ENCODE assay signal across 1 cellular context in the genomic region with DNA sequence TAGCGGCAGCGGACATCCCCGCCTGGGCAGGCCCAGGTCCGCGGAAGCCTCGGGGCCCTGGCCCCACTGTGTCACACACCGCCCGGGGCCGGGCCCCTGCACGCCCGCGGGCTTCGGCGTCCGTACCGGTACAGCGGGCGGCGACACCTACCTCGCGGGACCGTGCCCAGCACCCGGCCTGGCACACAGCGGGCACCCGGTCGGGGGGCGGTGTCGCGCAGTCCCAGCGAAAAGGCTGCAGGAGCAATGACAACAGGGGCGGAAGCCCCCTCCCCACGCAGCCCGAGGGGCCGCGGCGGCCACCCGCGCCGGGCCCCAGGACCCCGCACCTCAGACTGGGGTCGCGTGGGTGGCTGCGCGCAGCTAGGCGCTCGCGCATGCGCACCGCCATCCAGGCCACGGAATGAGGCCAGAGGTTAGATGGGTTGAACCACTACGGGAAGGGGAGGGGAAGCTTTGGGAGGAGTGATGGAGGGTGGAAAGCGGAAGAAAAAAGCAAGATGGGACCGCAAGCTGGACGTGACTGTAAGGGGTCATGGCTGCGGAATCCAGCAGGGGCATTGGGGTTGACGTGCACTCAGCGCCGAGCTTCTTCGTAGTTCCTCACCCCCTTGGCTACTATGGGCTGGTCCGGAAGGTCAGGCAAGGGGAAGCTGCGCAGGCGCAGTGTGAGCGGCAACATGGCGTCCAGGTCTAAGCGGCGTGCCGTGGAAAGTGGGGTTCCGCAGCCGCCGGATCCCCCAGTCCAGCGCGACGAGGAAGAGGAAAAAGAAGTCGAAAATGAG.
TF ChIP-seq lines count a peak whose summit lies in the region.

A gene (plus strand): TSS at position 669 of the 785 bp plus-strand sequence. CDS start 12 bp downstream, at position 681.
A gene (minus strand): TSS at position 381 of the 785 bp plus-strand sequence. CDS start 6,759 bp downstream, outside the sequence.

TF ChIP-seq in HEK293, 187 proteins besides CTCF, POLR2A, EP300 and RAD21 (continued from another document and continues in another):
- TF ChIP-seq, protein P1, sequence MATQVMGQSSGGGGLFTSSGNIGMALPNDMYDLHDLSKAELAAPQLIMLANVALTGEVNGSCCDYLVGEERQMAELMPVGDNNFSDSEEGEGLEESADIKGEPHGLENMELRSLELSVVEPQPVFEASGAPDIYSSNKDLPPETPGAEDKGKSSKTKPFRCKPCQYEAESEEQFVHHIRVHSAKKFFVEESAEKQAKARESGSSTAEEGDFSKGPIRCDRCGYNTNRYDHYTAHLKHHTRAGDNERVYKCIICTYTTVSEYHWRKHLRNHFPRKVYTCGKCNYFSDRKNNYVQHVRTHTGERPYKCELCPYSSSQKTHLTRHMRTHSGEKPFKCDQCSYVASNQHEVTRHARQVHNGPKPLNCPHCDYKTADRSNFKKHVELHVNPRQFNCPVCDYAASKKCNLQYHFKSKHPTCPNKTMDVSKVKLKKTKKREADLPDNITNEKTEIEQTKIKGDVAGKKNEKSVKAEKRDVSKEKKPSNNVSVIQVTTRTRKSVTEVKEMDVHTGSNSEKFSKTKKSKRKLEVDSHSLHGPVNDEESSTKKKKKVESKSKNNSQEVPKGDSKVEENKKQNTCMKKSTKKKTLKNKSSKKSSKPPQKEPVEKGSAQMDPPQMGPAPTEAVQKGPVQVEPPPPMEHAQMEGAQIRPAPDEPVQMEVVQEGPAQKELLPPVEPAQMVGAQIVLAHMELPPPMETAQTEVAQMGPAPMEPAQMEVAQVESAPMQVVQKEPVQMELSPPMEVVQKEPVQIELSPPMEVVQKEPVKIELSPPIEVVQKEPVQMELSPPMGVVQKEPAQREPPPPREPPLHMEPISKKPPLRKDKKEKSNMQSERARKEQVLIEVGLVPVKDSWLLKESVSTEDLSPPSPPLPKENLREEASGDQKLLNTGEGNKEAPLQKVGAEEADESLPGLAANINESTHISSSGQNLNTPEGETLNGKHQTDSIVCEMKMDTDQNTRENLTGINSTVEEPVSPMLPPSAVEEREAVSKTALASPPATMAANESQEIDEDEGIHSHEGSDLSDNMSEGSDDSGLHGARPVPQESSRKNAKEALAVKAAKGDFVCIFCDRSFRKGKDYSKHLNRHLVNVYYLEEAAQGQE (tag by site-specific recombination; IDR thresholded peaks at IDR 0.05) = no peak
- TF ChIP-seq FEZF1 (tag by site-specific recombination; IDR thresholded peaks at IDR 0.05) (no peak), ZNF146 (tag by site-specific recombination; IDR thresholded peaks at IDR 0.05) (0 out of 2 replicates have a peak, but pooled peaks have one; percentile 4), HOXD13 (CRISPR knock-in tag; IDR thresholded peaks at IDR 0.05; ENCODE audit: borderline replicate concordance) (no peak), RBAK (tag by site-specific recombination; IDR thresholded peaks at IDR 0.05) (no peak), ZNF514 (tag by site-specific recombination; IDR thresholded peaks at IDR 0.05) (no peak), ZNF791 (tag by site-specific recombination; IDR thresholded peaks at IDR 0.05) (no peak), ZNF292 (tag by site-specific recombination; IDR thresholded peaks at IDR 0.05; ENCODE audit: borderline replicate concordance, low read depth) (no peak), ZNF555 (tag by site-specific recombination; conservative IDR thresholded peaks at IDR 0.05) (no peak), SP7 (tag by site-specific recombination; IDR thresholded peaks at IDR 0.05) (peak; percentile 95), ZNF324 (tag by site-specific recombination; IDR thresholded peaks at IDR 0.05) (peak; percentile 95), SALL2 (tag by site-specific recombination; IDR thresholded peaks at IDR 0.05; ENCODE audit: borderline replicate concordance) (no peak), MEIS1 (CRISPR knock-in tag; IDR thresholded peaks at IDR 0.05; ENCODE audit: borderline replicate concordance) (no peak), ZNF112 (tag by site-specific recombination; IDR thresholded peaks at IDR 0.05) (no peak), GLI2 (tag by site-specific recombination; IDR thresholded peaks at IDR 0.05; ENCODE audit: borderline replicate concordance, low read depth) (no peak), ZNF701 (tag by site-specific recombination; IDR thresholded peaks at IDR 0.05) (no peak), ZNF184 (tag by site-specific recombination; IDR thresholded peaks at IDR 0.05) (no peak), SCRT2 (tag by site-specific recombination; IDR thresholded peaks at IDR 0.05) (no peak; the same call in 1 of the 2 replicates), ZNF350 (tag by site-specific recombination; IDR thresholded peaks at IDR 0.05) (no peak), ZNF560 (tag by site-specific recombination; IDR thresholded peaks at IDR 0.05; ENCODE audit: borderline replicate concordance) (no peak), ZIC2 (tag by site-specific recombination; IDR thresholded peaks at IDR 0.05) (peak; percentile 88), GLI4 (tag by site-specific recombination; IDR thresholded peaks at IDR 0.05) (no peak), ZNF423 (tag by site-specific recombination; IDR thresholded peaks at IDR 0.05) (no peak), ZNF24 (tag by site-specific recombination; IDR thresholded peaks at IDR 0.05) (peak; percentile 49; the same call in 1 of the 2 replicates), ZNF670 (tag by site-specific recombination; IDR thresholded peaks at IDR 0.05; ENCODE audit: low read depth) (no peak), KLF1 (tag by site-specific recombination; IDR thresholded peaks at IDR 0.05) (0 out of 2 replicates have a peak, but pooled peaks have one; percentile 42), ZNF311 (tag by site-specific recombination; IDR thresholded peaks at IDR 0.05; ENCODE audit: borderline replicate concordance) (no peak), HOXA7 (CRISPR knock-in tag; IDR thresholded peaks at IDR 0.05; ENCODE audit: borderline replicate concordance) (no peak), ZNF571 (tag by site-specific recombination; IDR thresholded peaks at IDR 0.05) (no peak), ZNF501 (tag by site-specific recombination; IDR thresholded peaks at IDR 0.05) (peak; percentile 90; the same call in 1 of the 2 replicates), KLF7 (tag by site-specific recombination; IDR thresholded peaks at IDR 0.05; ENCODE audit: borderline replicate concordance) (no peak), ZSCAN30 (tag by site-specific recombination; IDR thresholded peaks at IDR 0.05) (peak; percentile 80; the same call in 1 of the 2 replicates), ZNF114 (tag by site-specific recombination; IDR thresholded peaks at IDR 0.05) (no peak), ZBTB21 (tag by site-specific recombination; IDR thresholded peaks at IDR 0.05) (0 out of 2 replicates have a peak, but pooled peaks have one; percentile 26)
- TF ChIP-seq, protein P2, sequence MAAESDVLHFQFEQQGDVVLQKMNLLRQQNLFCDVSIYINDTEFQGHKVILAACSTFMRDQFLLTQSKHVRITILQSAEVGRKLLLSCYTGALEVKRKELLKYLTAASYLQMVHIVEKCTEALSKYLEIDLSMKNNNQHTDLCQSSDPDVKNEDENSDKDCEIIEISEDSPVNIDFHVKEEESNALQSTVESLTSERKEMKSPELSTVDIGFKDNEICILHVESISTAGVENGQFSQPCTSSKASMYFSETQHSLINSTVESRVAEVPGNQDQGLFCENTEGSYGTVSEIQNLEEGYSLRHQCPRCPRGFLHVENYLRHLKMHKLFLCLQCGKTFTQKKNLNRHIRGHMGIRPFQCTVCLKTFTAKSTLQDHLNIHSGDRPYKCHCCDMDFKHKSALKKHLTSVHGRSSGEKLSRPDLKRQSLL (tag by site-specific recombination; IDR thresholded peaks at IDR 0.05) = no peak
- TF ChIP-seq, protein P3, sequence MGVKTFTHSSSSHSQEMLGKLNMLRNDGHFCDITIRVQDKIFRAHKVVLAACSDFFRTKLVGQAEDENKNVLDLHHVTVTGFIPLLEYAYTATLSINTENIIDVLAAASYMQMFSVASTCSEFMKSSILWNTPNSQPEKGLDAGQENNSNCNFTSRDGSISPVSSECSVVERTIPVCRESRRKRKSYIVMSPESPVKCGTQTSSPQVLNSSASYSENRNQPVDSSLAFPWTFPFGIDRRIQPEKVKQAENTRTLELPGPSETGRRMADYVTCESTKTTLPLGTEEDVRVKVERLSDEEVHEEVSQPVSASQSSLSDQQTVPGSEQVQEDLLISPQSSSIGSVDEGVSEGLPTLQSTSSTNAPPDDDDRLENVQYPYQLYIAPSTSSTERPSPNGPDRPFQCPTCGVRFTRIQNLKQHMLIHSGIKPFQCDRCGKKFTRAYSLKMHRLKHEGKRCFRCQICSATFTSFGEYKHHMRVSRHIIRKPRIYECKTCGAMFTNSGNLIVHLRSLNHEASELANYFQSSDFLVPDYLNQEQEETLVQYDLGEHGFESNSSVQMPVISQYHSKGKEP (tag by site-specific recombination; IDR thresholded peaks at IDR 0.05) = no peak
- TF ChIP-seq, protein P4, sequence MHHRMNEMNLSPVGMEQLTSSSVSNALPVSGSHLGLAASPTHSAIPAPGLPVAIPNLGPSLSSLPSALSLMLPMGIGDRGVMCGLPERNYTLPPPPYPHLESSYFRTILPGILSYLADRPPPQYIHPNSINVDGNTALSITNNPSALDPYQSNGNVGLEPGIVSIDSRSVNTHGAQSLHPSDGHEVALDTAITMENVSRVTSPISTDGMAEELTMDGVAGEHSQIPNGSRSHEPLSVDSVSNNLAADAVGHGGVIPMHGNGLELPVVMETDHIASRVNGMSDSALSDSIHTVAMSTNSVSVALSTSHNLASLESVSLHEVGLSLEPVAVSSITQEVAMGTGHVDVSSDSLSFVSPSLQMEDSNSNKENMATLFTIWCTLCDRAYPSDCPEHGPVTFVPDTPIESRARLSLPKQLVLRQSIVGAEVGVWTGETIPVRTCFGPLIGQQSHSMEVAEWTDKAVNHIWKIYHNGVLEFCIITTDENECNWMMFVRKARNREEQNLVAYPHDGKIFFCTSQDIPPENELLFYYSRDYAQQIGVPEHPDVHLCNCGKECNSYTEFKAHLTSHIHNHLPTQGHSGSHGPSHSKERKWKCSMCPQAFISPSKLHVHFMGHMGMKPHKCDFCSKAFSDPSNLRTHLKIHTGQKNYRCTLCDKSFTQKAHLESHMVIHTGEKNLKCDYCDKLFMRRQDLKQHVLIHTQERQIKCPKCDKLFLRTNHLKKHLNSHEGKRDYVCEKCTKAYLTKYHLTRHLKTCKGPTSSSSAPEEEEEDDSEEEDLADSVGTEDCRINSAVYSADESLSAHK (tag by site-specific recombination; IDR thresholded peaks at IDR 0.05) = 0 out of 2 replicates have a peak, but pooled peaks have one; percentile 45
- TF ChIP-seq, protein P5, sequence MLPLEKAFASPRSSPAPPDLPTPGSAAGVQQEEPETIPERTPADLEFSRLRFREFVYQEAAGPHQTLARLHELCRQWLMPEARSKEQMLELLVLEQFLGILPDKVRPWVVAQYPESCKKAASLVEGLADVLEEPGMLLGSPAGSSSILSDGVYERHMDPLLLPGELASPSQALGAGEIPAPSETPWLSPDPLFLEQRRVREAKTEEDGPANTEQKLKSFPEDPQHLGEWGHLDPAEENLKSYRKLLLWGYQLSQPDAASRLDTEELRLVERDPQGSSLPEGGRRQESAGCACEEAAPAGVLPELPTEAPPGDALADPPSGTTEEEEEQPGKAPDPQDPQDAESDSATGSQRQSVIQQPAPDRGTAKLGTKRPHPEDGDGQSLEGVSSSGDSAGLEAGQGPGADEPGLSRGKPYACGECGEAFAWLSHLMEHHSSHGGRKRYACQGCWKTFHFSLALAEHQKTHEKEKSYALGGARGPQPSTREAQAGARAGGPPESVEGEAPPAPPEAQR (tag by site-specific recombination; IDR thresholded peaks at IDR 0.05) = peak; percentile 71; the same call in 1 of the 2 replicates
- TF ChIP-seq, protein P6, sequence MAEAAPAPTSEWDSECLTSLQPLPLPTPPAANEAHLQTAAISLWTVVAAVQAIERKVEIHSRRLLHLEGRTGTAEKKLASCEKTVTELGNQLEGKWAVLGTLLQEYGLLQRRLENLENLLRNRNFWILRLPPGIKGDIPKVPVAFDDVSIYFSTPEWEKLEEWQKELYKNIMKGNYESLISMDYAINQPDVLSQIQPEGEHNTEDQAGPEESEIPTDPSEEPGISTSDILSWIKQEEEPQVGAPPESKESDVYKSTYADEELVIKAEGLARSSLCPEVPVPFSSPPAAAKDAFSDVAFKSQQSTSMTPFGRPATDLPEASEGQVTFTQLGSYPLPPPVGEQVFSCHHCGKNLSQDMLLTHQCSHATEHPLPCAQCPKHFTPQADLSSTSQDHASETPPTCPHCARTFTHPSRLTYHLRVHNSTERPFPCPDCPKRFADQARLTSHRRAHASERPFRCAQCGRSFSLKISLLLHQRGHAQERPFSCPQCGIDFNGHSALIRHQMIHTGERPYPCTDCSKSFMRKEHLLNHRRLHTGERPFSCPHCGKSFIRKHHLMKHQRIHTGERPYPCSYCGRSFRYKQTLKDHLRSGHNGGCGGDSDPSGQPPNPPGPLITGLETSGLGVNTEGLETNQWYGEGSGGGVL (tag by site-specific recombination; IDR thresholded peaks at IDR 0.05) = 0 out of 2 replicates have a peak, but pooled peaks have one; percentile 8
- TF ChIP-seq, protein P7, sequence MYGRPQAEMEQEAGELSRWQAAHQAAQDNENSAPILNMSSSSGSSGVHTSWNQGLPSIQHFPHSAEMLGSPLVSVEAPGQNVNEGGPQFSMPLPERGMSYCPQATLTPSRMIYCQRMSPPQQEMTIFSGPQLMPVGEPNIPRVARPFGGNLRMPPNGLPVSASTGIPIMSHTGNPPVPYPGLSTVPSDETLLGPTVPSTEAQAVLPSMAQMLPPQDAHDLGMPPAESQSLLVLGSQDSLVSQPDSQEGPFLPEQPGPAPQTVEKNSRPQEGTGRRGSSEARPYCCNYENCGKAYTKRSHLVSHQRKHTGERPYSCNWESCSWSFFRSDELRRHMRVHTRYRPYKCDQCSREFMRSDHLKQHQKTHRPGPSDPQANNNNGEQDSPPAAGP (tag by site-specific recombination; IDR thresholded peaks at IDR 0.05) = peak; percentile 97
- TF ChIP-seq, protein P8, sequence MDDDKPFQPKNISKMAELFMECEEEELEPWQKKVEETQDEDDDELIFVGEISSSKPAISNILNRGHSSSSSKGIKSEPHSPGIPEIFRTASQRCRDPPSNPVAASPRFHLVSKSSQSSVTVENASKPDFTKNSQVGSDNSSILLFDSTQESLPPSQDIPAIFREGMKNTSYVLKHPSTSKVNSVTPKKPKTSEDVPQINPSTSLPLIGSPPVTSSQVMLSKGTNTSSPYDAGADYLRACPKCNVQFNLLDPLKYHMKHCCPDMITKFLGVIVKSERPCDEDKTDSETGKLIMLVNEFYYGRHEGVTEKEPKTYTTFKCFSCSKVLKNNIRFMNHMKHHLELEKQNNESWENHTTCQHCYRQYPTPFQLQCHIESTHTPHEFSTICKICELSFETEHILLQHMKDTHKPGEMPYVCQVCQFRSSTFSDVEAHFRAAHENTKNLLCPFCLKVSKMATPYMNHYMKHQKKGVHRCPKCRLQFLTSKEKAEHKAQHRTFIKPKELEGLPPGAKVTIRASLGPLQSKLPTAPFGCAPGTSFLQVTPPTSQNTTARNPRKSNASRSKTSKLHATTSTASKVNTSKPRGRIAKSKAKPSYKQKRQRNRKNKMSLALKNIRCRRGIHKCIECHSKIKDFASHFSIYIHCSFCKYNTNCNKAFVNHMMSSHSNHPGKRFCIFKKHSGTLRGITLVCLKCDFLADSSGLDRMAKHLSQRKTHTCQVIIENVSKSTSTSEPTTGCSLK (tag by site-specific recombination; IDR thresholded peaks at IDR 0.05) = no peak
- TF ChIP-seq, protein P9, sequence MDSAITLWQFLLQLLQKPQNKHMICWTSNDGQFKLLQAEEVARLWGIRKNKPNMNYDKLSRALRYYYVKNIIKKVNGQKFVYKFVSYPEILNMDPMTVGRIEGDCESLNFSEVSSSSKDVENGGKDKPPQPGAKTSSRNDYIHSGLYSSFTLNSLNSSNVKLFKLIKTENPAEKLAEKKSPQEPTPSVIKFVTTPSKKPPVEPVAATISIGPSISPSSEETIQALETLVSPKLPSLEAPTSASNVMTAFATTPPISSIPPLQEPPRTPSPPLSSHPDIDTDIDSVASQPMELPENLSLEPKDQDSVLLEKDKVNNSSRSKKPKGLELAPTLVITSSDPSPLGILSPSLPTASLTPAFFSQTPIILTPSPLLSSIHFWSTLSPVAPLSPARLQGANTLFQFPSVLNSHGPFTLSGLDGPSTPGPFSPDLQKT (IDR thresholded peaks at IDR 0.05; ENCODE audit: borderline replicate concordance, low read depth, low read length) = no peak
